ENCODE assay signal across 2 cellular contexts in genomic region chr19:46623915-46624502, GRCh38.
TF ChIP-seq lines count a peak whose summit lies in the region.

No MANE protein-coding gene starts in this region.

TF ChIP-seq in liver, 16 proteins besides CTCF, POLR2A, EP300 and RAD21:
- TF ChIP-seq HNF4G (IDR thresholded peaks at IDR 0.05) (no peak), ZBTB33 (IDR thresholded peaks at IDR 0.05) (no peak), RXRA (IDR thresholded peaks at IDR 0.05) (no peak), GABPA (IDR thresholded peaks at IDR 0.05 in 1 of 2, conservative IDR thresholded peaks at IDR 0.05 in 1 of 2) (no peak), REST (IDR thresholded peaks at IDR 0.05) (no peak), NR2F2 (IDR thresholded peaks at IDR 0.05) (no peak), ATF3 (IDR thresholded peaks at IDR 0.05) (no peak), TAF1 (conservative IDR thresholded peaks at IDR 0.05) (no peak), FOXA2 (IDR thresholded peaks at IDR 0.05) (no peak), HNF4A (conservative IDR thresholded peaks at IDR 0.05) (no peak), EGR1 (IDR thresholded peaks at IDR 0.05; ENCODE audit: low read depth in 2 of 2) (no peak)
TF ChIP-seq in liver: peak in this region for 0.

TF ChIP-seq in HepG2, 621 proteins besides CTCF, POLR2A, EP300 and RAD21:
- TF ChIP-seq ZMAT5 (CRISPR knock-in tag; IDR thresholded peaks at IDR 0.05; ENCODE audit: borderline replicate concordance, low read depth) (no peak), ZNF296 (CRISPR knock-in tag; conservative IDR thresholded peaks at IDR 0.05) (no peak), KLF6 (CRISPR knock-in tag; IDR thresholded peaks at IDR 0.05) (no peak), ISX (CRISPR knock-in tag; conservative IDR thresholded peaks at IDR 0.05) (no peak), FOSL2 (CRISPR knock-in tag; IDR thresholded peaks at IDR 0.05) (no peak), RFX5 (IDR thresholded peaks at IDR 0.05; ENCODE audit: low read depth, low read length) (no peak), JDP2 (CRISPR knock-in tag; IDR thresholded peaks at IDR 0.05; ENCODE audit: borderline replicate concordance) (no peak), ZFP1 (CRISPR knock-in tag; IDR thresholded peaks at IDR 0.05) (no peak)
TF ChIP-seq in HepG2: peak in this region for 0.
